ENCODE assay signal across 8 cellular contexts in the genomic region with DNA sequence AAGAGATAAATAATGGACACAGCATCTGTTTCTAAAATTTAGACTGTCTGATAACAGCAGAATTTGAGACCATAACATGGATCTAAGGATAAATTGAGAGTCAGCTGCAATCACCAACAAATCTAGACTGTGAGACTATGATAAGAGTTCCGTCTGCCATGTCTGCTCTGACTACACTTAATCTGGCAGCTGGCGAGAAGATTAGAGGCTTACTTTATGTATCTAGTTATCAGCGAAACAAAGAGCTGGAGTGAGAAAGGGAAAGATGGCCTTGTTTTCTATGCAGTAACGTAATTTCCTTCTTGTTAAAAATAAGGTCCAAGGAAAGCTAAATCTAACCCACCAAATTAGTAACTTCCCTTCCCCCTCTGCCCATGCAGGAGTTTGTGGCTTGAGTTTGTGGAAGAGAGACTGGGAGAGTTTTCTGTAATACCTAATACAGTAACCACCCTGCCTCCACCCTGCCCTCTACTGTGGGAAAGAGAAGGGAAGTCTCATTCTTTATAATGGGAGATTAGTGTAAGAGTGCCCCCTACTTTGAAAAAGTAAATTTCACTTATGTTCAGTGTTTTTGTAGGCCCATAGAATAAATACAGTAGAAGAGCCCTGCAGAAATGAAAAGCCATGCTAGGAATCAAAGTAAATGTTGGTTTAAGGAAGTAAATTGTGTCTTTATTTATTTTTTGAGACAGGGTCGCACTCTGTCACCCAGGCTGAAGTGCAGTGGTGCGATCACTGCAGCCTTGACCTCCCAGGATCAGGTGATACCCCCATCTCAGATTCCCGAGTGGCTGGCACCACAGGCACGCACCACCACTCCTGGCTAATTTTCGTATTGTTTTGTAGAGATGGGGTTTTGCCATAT. TPM values are rescaled to one million over a fixed set of nuclear protein-coding genes. Genes with fewer than 3 reads are reported as not detected.
DNase-seq lines count a peak whose midpoint lies in the region; ATAC-seq, FAIRE-seq and TF ChIP-seq lines count a peak whose summit lies in the region.

No MANE protein-coding gene starts in this region.

- H3K4me1 Mint-ChIP-seq in activated CD8-positive, alpha-beta T cell treated with anti-CD3 and anti-CD28 coated beads, Interleukin-2, amount 10 ng/mL, durations not matched to agents 7 days and 5 days (ENCODE audit: low read depth) = peaks cover 52% of the 10 kb centered on the region

- ATAC-seq in GM21381 (IDR thresholded peaks at IDR 0.05; ENCODE audit: unreplicated experiment) (peak; percentile 51), sciatic nerve (peak; percentile 85)
- ATAC-seq in activated CD8-positive, alpha-beta T cell treated with anti-CD3 and anti-CD28 coated beads, Interleukin-2, amount 10 ng/mL, durations not matched to agents 7 days and 5 days = peak; percentile 86

- H3K36me3 ChIP-seq in cardiac muscle cell (no peaks in the 10 kb centered on the region), vagina (no peaks in the 10 kb centered on the region)

- H3K4me1 ChIP-seq in cardiac muscle cell (ENCODE audit: low read depth) = peaks cover 26% of the 10 kb centered on the region
- peaks cover 8% of the 10 kb centered on the region for H3K4me1 ChIP-seq in vagina

- DNase-seq in D721Med (ENCODE audit: insufficient read length, low spot score) (peak; percentile 36), NCI-H460 (ENCODE audit: extremely low read depth, low read depth) (peak; percentile 30), cardiac muscle cell (ENCODE audit: low read depth in 1 of 2, low spot score in 1 of 2) (peak; percentile 55 to 82), sciatic nerve (ENCODE audit: low spot score) (no peak), NCI-H526 treated with DMSO at 0.1 percent for 48 hours (lab: John Stamatoyannopoulos, UW) (no peak), vagina (ENCODE audit: extremely low spot score in 2 of 2) (no peak)
- peak; percentile 60 for DNase-seq in activated CD8-positive, alpha-beta T cell treated with anti-CD3 and anti-CD28 coated beads, Interleukin-2, amount 10 ng/mL, durations not matched to agents 7 days and 5 days

- no peaks in the 10 kb centered on the region for H3K27me3 Mint-ChIP-seq in activated CD8-positive, alpha-beta T cell treated with anti-CD3 and anti-CD28 coated beads, Interleukin-2, amount 10 ng/mL, durations not matched to agents 7 days and 5 days (ENCODE audit: low read depth)

- intact Hi-C loops in sciatic nerve (cut with DNase I) = no loop called here
- intact Hi-C loops in vagina (cut with DNase I) = no loop called here

- H3K27ac Mint-ChIP-seq in activated CD8-positive, alpha-beta T cell treated with anti-CD3 and anti-CD28 coated beads, Interleukin-2, amount 10 ng/mL, durations not matched to agents 7 days and 5 days = peak overlapping the region; percentile 35

- no peak overlapping the region for H3K4me3 Mint-ChIP-seq in activated CD8-positive, alpha-beta T cell treated with anti-CD3 and anti-CD28 coated beads, Interleukin-2, amount 10 ng/mL, durations not matched to agents 7 days and 5 days

- H3K4me3 ChIP-seq in cardiac muscle cell = no peak overlapping the region
- no peak overlapping the region for H3K4me3 ChIP-seq in vagina

- no peak for TF ChIP-seq POLR2A in vagina (IDR thresholded peaks at IDR 0.05)

- H3K27ac ChIP-seq in cardiac muscle cell (peak overlapping the region; percentile 83), vagina (no peak overlapping the region)

- peak; percentile 46 for FAIRE-seq in D721Med (lab: Jason Lieb, UNC)

- CTCF ChIA-PET in activated CD8-positive, alpha-beta T cell treated with anti-CD3 and anti-CD28 coated beads, Interleukin-2, amount 10 ng/mL, durations not matched to agents 7 days and 5 days (lab: Charles Lee) = interaction anchor here (0.6 to 4.7 kb wide), 24 partner anchors 8 to 327 kb away, joined by 3 to 70 read pairs (median 6); no protein-coding TSS in a partner anchor

- peaks cover 24% of the 10 kb centered on the region for H3K36me3 Mint-ChIP-seq in activated CD8-positive, alpha-beta T cell treated with anti-CD3 and anti-CD28 coated beads, Interleukin-2, amount 10 ng/mL, durations not matched to agents 7 days and 5 days (ENCODE audit: low read depth)

- POLR2A ChIA-PET in activated CD8-positive, alpha-beta T cell treated with anti-CD3 and anti-CD28 coated beads, Interleukin-2, amount 10 ng/mL, durations not matched to agents 7 days and 5 days (lab: Charles Lee) = interaction anchor here (0.6 kb wide), 2 partner anchors 22 to 55 kb away, joined by 3 read pairs; no protein-coding TSS in a partner anchor

- H3K9me3 ChIP-seq in cardiac muscle cell (ENCODE audit: low read depth) = no peaks in the 10 kb centered on the region
- no peaks in the 10 kb centered on the region for H3K9me3 ChIP-seq in vagina

- TF ChIP-seq CTCF in D721Med (IDR thresholded peaks at IDR 0.05; ENCODE audit: insufficient read depth, missing control alignments) (peak; percentile 65), cardiac muscle cell (IDR thresholded peaks at IDR 0.05; ENCODE audit: low read depth, low read length) (peak; percentile 71), vagina (IDR thresholded peaks at IDR 0.05) (peak in 1 of 3 experiments; percentile 54)

- no peaks in the 10 kb centered on the region for H3K9me3 Mint-ChIP-seq in activated CD8-positive, alpha-beta T cell treated with anti-CD3 and anti-CD28 coated beads, Interleukin-2, amount 10 ng/mL, durations not matched to agents 7 days and 5 days (ENCODE audit: insufficient read depth)

- H3K27me3 ChIP-seq in cardiac muscle cell = no peaks in the 10 kb centered on the region
- no peaks in the 10 kb centered on the region for H3K27me3 ChIP-seq in vagina

RNA-seq across cellular contexts. Expression of a gene that starts 27.5 kb away (rescaled TPM):
- 36.0 and 36.3 TPM in 2 replicates for total RNA-seq in NCI-H460 (2014; rRNA removed; shearing (Covaris generic))
- 44.5 and 62.5 TPM in 2 replicates for polyA plus RNA-seq in NCI-H460 (2014; cell fraction: nucleus; rRNA removed)
- 10 to 100 TPM; 88.0 to 89.7 TPM for total RNA-seq in activated CD8-positive, alpha-beta T cell treated with anti-CD3 and anti-CD28 coated beads, Interleukin-2, amount 10 ng/mL, durations not matched to agents 7 days and 5 days
- total RNA-seq in cardiac muscle cell (39.5 and 56.2 TPM in 2 replicates), sciatic nerve (59.5 TPM), vagina (26.0 TPM)
- polyA plus RNA-seq in cardiac muscle cell = 45.5 and 46.6 TPM in 2 replicates

Comparison
In these comparisons a context has a peak if more than half of its experiments do, and no peak if none do; other contexts are left out.
1. DNase-seq: peak in D721Med (single experiment), NCI-H460 (single experiment), activated CD8-positive, alpha-beta T cell treated with anti-CD3 and anti-CD28 coated beads, Interleukin-2, amount 10 ng/mL, durations not matched to agents 7 days and 5 days (single experiment) and cardiac muscle cell (2 of 2); none in sciatic nerve (single experiment), NCI-H526 treated with DMSO at 0.1 percent for 48 hours (single experiment) and vagina (0 of 2).
2. Peak in every context shown above with its lines, with median percentiles within 50 percentile points of each other: ATAC-seq.